1 cellular context compared by ENCODE assay signal in genomic region chrX:136497556-136498048, GRCh38.
TF ChIP-seq lines count a peak whose summit lies in the region.

Gene HTATSF1 (plus strand): TSS chrX:136497592. CDS start chrX:136497685, 93 bp downstream.

TF ChIP-seq in IMR-90, 13 proteins besides CTCF, POLR2A, EP300 and RAD21 (continued from another document):
- TF ChIP-seq USF2 (IDR thresholded peaks at IDR 0.05; ENCODE audit: low read depth, low read length) (no peak), MXI1 (IDR thresholded peaks at IDR 0.05; ENCODE audit: borderline replicate concordance, low read depth, low read length) (no peak), MAZ (IDR thresholded peaks at IDR 0.05; ENCODE audit: borderline replicate concordance, low read depth, low read length) (no peak), SMC3 (IDR thresholded peaks at IDR 0.05; ENCODE audit: low read depth, low read length) (no peak), RCOR1 (IDR thresholded peaks at IDR 0.05; ENCODE audit: insufficient replicate concordance, low read length) (no peak), CEBPB (IDR thresholded peaks at IDR 0.05; ENCODE audit: low read depth, low read length) (no peak), CHD1 (IDR thresholded peaks at IDR 0.05; ENCODE audit: low read depth, low read length) (no peak), RFX5 (IDR thresholded peaks at IDR 0.05; ENCODE audit: low read depth, low read length) (no peak)
